ENCODE assay signal across 1 cellular context in the genomic region with DNA sequence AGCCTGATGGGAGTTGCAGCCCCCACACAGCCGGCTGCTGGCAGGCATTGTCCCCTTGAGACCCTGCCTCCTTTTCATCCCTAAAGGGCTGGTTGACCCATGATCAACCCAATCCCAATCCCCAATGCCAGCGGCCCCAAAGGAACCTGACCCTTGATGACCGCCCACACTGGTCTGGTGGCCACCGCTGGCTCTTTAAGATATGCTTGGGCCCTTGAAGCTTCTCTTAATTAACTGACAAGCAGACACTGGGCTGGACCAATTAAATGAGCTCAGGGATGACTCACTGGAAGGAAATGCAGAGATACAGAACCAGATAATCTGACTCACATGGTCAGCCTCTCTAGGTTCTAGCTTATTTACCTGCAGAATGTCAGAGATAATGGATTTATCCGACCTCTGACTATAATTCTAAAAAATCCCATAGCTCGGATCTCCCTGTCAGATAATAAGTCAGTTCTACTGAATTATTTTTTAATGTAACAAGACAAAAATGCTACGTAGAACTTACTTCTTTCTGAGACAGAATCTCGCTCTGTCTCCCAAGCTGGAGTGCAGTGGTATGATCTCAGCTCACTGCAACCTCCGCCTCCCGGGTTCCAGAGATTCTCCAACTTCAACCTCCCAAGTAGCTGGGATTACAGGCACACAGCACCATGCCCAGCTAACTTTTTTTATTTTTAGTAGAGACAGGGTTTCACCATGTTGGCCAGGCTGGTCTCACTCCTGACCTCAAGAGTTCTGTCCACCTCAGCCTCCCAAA.
A peak's percentile ranks its signal among the peaks of the same experiment; 100 is the strongest.
TF ChIP-seq lines count a peak whose summit lies in the region.

No MANE protein-coding gene starts in this region.

TF ChIP-seq in K562, 482 proteins besides CTCF, POLR2A, EP300 and RAD21 (continued from another document and continues in another):
- TF ChIP-seq, protein P1, sequence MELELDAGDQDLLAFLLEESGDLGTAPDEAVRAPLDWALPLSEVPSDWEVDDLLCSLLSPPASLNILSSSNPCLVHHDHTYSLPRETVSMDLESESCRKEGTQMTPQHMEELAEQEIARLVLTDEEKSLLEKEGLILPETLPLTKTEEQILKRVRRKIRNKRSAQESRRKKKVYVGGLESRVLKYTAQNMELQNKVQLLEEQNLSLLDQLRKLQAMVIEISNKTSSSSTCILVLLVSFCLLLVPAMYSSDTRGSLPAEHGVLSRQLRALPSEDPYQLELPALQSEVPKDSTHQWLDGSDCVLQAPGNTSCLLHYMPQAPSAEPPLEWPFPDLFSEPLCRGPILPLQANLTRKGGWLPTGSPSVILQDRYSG (tag; conservative IDR thresholded peaks at IDR 0.05; ENCODE audit: low read depth): no peak
- no peak for TF ChIP-seq CCNT2 (IDR thresholded peaks at IDR 0.05; ENCODE audit: borderline replicate concordance, extremely low read depth, insufficient read length, low read depth, low read length)
- peak; percentile 79 for TF ChIP-seq TAL1 (IDR thresholded peaks at IDR 0.05)
- TF ChIP-seq GABPB2 (CRISPR knock-in tag; conservative IDR thresholded peaks at IDR 0.05): no peak
- no peak for TF ChIP-seq SMARCB1 (IDR thresholded peaks at IDR 0.05; ENCODE audit: insufficient read length, low read depth)
- no peak for TF ChIP-seq CREB1 (IDR thresholded peaks at IDR 0.05)
- no peak for TF ChIP-seq CREB1 (CRISPR knock-in tag; IDR thresholded peaks at IDR 0.05)
- TF ChIP-seq, protein P2, sequence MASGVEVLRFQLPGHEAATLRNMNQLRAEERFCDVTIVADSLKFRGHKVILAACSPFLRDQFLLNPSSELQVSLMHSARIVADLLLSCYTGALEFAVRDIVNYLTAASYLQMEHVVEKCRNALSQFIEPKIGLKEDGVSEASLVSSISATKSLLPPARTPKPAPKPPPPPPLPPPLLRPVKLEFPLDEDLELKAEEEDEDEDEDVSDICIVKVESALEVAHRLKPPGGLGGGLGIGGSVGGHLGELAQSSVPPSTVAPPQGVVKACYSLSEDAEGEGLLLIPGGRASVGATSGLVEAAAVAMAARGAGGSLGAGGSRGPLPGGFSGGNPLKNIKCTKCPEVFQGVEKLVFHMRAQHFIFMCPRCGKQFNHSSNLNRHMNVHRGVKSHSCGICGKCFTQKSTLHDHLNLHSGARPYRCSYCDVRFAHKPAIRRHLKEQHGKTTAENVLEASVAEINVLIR (CRISPR knock-in tag; IDR thresholded peaks at IDR 0.05): no peak
- TF ChIP-seq SUPT5H (IDR thresholded peaks at IDR 0.05): no peak
- no peak for TF ChIP-seq SREBF1 (IDR thresholded peaks at IDR 0.05; ENCODE audit: borderline replicate concordance, low read depth, low read length)
- TF ChIP-seq XRCC4 (IDR thresholded peaks at IDR 0.05; ENCODE audit: extremely low read depth, insufficient read depth, insufficient read length): no peak
- TF ChIP-seq OTX1 (CRISPR knock-in tag; IDR thresholded peaks at IDR 0.05): no peak
- TF ChIP-seq ZNF79 (CRISPR knock-in tag; IDR thresholded peaks at IDR 0.05; ENCODE audit: low read depth): no peak
- TF ChIP-seq SIN3A (IDR thresholded peaks at IDR 0.05; ENCODE audit: borderline replicate concordance in 2 of 2, control insufficient read depth in 1 of 2, low read depth in 2 of 2, low read length in 2 of 2): no peak
- TF ChIP-seq, protein P3, sequence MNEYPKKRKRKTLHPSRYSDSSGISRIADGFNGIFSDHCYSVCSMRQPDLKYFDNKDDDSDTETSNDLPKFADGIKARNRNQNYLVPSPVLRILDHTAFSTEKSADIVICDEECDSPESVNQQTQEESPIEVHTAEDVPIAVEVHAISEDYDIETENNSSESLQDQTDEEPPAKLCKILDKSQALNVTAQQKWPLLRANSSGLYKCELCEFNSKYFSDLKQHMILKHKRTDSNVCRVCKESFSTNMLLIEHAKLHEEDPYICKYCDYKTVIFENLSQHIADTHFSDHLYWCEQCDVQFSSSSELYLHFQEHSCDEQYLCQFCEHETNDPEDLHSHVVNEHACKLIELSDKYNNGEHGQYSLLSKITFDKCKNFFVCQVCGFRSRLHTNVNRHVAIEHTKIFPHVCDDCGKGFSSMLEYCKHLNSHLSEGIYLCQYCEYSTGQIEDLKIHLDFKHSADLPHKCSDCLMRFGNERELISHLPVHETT (CRISPR knock-in tag; conservative IDR thresholded peaks at IDR 0.05 in 1 of 2, IDR thresholded peaks at IDR 0.05 in 1 of 2): no peak
- TF ChIP-seq RFX7 (CRISPR knock-in tag; IDR thresholded peaks at IDR 0.05): no peak
- TF ChIP-seq, protein P4, sequence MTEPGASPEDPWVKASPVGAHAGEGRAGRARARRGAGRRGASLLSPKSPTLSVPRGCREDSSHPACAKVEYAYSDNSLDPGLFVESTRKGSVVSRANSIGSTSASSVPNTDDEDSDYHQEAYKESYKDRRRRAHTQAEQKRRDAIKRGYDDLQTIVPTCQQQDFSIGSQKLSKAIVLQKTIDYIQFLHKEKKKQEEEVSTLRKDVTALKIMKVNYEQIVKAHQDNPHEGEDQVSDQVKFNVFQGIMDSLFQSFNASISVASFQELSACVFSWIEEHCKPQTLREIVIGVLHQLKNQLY (CRISPR knock-in tag; conservative IDR thresholded peaks at IDR 0.05): no peak
- no peak for TF ChIP-seq TCF7 (IDR thresholded peaks at IDR 0.05; ENCODE audit: borderline replicate concordance)
- no peak for TF ChIP-seq ZNF780A (CRISPR knock-in tag; IDR thresholded peaks at IDR 0.05)
- TF ChIP-seq ZNF57 (CRISPR knock-in tag; IDR thresholded peaks at IDR 0.05): no peak
- TF ChIP-seq, protein P5, sequence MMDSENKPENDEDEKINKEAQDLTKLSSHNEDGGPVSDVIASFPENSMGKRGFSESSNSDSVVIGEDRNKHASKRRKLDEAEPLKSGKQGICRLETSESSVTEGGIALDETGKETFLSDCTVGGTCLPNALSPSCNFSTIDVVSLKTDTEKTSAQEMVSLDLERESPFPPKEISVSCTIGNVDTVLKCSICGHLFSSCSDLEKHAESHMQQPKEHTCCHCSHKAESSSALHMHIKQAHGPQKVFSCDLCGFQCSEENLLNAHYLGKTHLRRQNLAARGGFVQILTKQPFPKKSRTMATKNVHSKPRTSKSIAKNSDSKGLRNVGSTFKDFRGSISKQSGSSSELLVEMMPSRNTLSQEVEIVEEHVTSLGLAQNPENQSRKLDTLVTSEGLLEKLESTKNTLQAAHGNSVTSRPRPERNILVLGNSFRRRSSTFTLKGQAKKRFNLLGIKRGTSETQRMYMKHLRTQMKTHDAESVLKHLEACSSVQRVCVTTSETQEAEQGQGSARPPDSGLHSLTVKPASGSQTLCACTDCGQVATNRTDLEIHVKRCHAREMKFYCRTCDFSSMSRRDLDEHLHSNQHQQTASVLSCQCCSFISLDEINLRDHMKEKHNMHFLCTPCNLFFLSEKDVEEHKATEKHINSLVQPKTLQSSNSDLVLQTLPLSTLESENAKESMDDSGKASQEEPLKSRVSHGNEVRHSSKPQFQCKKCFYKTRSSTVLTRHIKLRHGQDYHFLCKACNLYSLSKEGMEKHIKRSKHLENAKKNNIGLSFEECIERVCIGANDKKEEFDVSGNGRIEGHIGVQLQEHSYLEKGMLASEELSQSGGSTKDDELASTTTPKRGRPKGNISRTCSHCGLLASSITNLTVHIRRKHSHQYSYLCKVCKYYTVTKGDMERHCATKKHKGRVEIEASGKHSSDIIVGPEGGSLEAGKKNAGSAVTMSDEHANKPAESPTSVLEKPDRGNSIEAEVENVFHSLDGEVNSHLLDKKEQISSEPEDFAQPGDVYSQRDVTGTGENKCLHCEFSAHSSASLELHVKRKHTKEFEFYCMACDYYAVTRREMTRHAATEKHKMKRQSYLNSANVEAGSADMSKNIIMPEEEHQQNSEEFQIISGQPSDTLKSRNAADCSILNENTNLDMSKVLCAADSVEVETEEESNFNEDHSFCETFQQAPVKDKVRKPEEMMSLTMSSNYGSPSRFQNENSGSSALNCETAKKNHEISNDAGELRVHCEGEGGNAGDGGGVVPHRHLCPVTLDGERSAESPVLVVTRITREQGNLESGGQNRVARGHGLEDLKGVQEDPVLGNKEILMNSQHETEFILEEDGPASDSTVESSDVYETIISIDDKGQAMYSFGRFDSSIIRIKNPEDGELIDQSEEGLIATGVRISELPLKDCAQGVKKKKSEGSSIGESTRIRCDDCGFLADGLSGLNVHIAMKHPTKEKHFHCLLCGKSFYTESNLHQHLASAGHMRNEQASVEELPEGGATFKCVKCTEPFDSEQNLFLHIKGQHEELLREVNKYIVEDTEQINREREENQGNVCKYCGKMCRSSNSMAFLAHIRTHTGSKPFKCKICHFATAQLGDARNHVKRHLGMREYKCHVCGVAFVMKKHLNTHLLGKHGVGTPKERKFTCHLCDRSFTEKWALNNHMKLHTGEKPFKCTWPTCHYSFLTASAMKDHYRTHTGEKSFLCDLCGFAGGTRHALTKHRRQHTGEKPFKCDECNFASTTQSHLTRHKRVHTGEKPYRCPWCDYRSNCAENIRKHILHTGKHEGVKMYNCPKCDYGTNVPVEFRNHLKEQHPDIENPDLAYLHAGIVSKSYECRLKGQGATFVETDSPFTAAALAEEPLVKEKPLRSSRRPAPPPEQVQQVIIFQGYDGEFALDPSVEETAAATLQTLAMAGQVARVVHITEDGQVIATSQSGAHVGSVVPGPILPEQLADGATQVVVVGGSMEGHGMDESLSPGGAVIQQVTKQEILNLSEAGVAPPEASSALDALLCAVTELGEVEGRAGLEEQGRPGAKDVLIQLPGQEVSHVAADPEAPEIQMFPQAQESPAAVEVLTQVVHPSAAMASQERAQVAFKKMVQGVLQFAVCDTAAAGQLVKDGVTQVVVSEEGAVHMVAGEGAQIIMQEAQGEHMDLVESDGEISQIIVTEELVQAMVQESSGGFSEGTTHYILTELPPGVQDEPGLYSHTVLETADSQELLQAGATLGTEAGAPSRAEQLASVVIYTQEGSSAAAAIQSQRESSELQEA (IDR thresholded peaks at IDR 0.05; ENCODE audit: low read depth): no peak
- no peak for TF ChIP-seq NFXL1 (CRISPR knock-in tag; IDR thresholded peaks at IDR 0.05)
- no peak for TF ChIP-seq ZNF311 (CRISPR knock-in tag; IDR thresholded peaks at IDR 0.05)
- TF ChIP-seq, protein P6, sequence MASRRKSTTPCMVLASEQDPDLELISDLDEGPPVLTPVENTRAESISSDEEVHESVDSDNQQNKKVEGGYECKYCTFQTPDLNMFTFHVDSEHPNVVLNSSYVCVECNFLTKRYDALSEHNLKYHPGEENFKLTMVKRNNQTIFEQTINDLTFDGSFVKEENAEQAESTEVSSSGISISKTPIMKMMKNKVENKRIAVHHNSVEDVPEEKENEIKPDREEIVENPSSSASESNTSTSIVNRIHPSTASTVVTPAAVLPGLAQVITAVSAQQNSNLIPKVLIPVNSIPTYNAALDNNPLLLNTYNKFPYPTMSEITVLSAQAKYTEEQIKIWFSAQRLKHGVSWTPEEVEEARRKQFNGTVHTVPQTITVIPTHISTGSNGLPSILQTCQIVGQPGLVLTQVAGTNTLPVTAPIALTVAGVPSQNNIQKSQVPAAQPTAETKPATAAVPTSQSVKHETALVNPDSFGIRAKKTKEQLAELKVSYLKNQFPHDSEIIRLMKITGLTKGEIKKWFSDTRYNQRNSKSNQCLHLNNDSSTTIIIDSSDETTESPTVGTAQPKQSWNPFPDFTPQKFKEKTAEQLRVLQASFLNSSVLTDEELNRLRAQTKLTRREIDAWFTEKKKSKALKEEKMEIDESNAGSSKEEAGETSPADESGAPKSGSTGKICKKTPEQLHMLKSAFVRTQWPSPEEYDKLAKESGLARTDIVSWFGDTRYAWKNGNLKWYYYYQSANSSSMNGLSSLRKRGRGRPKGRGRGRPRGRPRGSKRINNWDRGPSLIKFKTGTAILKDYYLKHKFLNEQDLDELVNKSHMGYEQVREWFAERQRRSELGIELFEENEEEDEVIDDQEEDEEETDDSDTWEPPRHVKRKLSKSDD (conservative IDR thresholded peaks at IDR 0.05; ENCODE audit: low read length): no peak
- TF ChIP-seq, protein P7, sequence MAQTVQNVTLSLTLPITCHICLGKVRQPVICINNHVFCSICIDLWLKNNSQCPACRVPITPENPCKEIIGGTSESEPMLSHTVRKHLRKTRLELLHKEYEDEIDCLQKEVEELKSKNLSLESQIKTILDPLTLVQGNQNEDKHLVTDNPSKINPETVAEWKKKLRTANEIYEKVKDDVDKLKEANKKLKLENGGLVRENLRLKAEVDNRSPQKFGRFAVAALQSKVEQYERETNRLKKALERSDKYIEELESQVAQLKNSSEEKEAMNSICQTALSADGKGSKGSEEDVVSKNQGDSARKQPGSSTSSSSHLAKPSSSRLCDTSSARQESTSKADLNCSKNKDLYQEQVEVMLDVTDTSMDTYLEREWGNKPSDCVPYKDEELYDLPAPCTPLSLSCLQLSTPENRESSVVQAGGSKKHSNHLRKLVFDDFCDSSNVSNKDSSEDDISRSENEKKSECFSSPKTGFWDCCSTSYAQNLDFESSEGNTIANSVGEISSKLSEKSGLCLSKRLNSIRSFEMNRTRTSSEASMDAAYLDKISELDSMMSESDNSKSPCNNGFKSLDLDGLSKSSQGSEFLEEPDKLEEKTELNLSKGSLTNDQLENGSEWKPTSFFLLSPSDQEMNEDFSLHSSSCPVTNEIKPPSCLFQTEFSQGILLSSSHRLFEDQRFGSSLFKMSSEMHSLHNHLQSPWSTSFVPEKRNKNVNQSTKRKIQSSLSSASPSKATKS (CRISPR knock-in tag; IDR thresholded peaks at IDR 0.05): no peak
- no peak for TF ChIP-seq NR1H2 (CRISPR knock-in tag; IDR thresholded peaks at IDR 0.05)
- TF ChIP-seq ILF3 (IDR thresholded peaks at IDR 0.05; ENCODE audit: borderline replicate concordance): no peak
- TF ChIP-seq TCF7L2 (IDR thresholded peaks at IDR 0.05; ENCODE audit: low read depth, low read length): no peak
- TF ChIP-seq, protein P8, sequence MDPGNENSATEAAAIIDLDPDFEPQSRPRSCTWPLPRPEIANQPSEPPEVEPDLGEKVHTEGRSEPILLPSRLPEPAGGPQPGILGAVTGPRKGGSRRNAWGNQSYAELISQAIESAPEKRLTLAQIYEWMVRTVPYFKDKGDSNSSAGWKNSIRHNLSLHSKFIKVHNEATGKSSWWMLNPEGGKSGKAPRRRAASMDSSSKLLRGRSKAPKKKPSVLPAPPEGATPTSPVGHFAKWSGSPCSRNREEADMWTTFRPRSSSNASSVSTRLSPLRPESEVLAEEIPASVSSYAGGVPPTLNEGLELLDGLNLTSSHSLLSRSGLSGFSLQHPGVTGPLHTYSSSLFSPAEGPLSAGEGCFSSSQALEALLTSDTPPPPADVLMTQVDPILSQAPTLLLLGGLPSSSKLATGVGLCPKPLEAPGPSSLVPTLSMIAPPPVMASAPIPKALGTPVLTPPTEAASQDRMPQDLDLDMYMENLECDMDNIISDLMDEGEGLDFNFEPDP (CRISPR knock-in tag; IDR thresholded peaks at IDR 0.05): no peak
- no peak for TF ChIP-seq CCAR2 (IDR thresholded peaks at IDR 0.05; ENCODE audit: low read depth, low read length)
- TF ChIP-seq KAT8 (IDR thresholded peaks at IDR 0.05; ENCODE audit: low read depth): no peak
- TF ChIP-seq, protein P9, sequence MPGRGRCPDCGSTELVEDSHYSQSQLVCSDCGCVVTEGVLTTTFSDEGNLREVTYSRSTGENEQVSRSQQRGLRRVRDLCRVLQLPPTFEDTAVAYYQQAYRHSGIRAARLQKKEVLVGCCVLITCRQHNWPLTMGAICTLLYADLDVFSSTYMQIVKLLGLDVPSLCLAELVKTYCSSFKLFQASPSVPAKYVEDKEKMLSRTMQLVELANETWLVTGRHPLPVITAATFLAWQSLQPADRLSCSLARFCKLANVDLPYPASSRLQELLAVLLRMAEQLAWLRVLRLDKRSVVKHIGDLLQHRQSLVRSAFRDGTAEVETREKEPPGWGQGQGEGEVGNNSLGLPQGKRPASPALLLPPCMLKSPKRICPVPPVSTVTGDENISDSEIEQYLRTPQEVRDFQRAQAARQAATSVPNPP (IDR thresholded peaks at IDR 0.05; ENCODE audit: borderline replicate concordance, insufficient read depth, insufficient read length): no peak
